In the genomic region with DNA sequence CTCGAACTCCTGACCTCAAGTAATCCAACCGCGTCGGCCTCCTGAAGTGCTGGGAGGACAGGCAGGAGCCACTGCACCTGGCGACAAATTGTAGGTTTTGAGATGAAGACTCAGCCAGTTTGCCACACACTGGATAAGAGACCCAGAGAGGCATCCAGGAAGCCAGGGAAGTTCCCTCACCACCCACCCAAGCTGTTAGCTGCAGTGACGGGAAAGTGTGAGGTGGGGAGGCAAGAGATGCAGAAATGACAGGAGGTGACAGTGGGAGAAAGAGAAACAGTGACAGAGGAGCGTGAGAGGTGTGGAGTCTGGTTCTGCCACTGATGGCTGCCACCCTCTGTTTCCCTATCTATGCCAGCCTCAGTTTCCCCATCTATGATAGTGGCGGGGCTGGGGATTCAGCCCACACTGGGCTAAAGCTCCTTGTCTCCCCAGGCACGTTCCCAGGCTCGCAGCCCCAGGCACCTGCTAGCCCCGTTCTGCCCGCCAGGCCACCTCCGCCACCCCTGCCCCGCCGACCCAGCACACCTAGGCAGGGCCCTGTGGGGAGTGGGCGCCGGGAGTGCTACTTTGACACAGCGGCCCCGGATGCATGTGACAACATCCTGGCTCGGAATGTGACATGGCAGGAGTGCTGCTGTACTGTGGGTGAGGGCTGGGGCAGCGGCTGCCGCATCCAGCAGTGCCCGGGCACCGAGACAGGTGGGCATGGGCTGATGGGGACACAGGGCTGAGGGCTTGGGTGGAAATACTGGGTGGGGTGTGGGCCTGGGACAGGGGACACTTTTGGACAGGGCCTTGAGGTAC, we compare ENCODE assay signal across 3 cellular contexts.
TF ChIP-seq lines count a peak whose summit lies in the region.

No MANE protein-coding gene starts in this region.

TF ChIP-seq in SK-N-SH, 30 proteins besides CTCF, POLR2A, EP300 and RAD21:
- TF ChIP-seq GATA2 (CRISPR knock-in tag; IDR thresholded peaks at IDR 0.05) = no peak
- TF ChIP-seq SMC3 (IDR thresholded peaks at IDR 0.05; ENCODE audit: low read depth, low read length) = no peak
- TF ChIP-seq FOSL2 (IDR thresholded peaks at IDR 0.05; ENCODE audit: borderline replicate concordance, low read depth) = no peak
- TF ChIP-seq, protein P1, sequence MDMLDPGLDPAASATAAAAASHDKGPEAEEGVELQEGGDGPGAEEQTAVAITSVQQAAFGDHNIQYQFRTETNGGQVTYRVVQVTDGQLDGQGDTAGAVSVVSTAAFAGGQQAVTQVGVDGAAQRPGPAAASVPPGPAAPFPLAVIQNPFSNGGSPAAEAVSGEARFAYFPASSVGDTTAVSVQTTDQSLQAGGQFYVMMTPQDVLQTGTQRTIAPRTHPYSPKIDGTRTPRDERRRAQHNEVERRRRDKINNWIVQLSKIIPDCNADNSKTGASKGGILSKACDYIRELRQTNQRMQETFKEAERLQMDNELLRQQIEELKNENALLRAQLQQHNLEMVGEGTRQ (IDR thresholded peaks at IDR 0.05; ENCODE audit: borderline replicate concordance, low read depth, low read length) = no peak
- TF ChIP-seq RCOR1 (IDR thresholded peaks at IDR 0.05; ENCODE audit: low read length) = no peak
- TF ChIP-seq, protein P2, sequence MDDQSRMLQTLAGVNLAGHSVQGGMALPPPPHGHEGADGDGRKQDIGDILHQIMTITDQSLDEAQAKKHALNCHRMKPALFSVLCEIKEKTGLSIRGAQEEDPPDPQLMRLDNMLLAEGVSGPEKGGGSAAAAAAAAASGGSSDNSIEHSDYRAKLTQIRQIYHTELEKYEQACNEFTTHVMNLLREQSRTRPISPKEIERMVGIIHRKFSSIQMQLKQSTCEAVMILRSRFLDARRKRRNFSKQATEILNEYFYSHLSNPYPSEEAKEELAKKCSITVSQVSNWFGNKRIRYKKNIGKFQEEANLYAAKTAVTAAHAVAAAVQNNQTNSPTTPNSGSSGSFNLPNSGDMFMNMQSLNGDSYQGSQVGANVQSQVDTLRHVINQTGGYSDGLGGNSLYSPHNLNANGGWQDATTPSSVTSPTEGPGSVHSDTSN (IDR thresholded peaks at IDR 0.05) = no peak
- TF ChIP-seq, protein P3, sequence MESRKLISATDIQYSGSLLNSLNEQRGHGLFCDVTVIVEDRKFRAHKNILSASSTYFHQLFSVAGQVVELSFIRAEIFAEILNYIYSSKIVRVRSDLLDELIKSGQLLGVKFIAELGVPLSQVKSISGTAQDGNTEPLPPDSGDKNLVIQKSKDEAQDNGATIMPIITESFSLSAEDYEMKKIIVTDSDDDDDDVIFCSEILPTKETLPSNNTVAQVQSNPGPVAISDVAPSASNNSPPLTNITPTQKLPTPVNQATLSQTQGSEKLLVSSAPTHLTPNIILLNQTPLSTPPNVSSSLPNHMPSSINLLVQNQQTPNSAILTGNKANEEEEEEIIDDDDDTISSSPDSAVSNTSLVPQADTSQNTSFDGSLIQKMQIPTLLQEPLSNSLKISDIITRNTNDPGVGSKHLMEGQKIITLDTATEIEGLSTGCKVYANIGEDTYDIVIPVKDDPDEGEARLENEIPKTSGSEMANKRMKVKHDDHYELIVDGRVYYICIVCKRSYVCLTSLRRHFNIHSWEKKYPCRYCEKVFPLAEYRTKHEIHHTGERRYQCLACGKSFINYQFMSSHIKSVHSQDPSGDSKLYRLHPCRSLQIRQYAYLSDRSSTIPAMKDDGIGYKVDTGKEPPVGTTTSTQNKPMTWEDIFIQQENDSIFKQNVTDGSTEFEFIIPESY (IDR thresholded peaks at IDR 0.05; ENCODE audit: borderline replicate concordance, low read depth) = no peak
- TF ChIP-seq, protein P4, sequence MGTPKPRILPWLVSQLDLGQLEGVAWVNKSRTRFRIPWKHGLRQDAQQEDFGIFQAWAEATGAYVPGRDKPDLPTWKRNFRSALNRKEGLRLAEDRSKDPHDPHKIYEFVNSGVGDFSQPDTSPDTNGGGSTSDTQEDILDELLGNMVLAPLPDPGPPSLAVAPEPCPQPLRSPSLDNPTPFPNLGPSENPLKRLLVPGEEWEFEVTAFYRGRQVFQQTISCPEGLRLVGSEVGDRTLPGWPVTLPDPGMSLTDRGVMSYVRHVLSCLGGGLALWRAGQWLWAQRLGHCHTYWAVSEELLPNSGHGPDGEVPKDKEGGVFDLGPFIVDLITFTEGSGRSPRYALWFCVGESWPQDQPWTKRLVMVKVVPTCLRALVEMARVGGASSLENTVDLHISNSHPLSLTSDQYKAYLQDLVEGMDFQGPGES (IDR thresholded peaks at IDR 0.05; ENCODE audit: low read depth, low read length) = no peak
- TF ChIP-seq POLR2AphosphoS5 (IDR thresholded peaks at IDR 0.05; ENCODE audit: low read depth, low read length) = no peak
- no peak for TF ChIP-seq FOXM1 (IDR thresholded peaks at IDR 0.05; ENCODE audit: low read depth)
- TF ChIP-seq TEAD4 (IDR thresholded peaks at IDR 0.05; ENCODE audit: borderline replicate concordance, insufficient read depth) = no peak
- TF ChIP-seq GABPA (IDR thresholded peaks at IDR 0.05; ENCODE audit: low read depth) = no peak
- no peak for TF ChIP-seq MXI1 (IDR thresholded peaks at IDR 0.05; ENCODE audit: low read depth, low read length)
- no peak for TF ChIP-seq YY1 (IDR thresholded peaks at IDR 0.05; ENCODE audit: low read depth)

TF ChIP-seq in SK-N-SH treated with all-trans-retinoic acid at 6 μM for 48 hours, 23 proteins besides CTCF, POLR2A, EP300 and RAD21 (continues in another document):
- TF ChIP-seq TOX (CRISPR knock-in tag; IDR thresholded peaks at IDR 0.05; ENCODE audit: borderline replicate concordance) = no peak
- TF ChIP-seq ZNF70 (CRISPR knock-in tag; IDR thresholded peaks at IDR 0.05) = no peak
- no peak for TF ChIP-seq RARB (CRISPR knock-in tag; IDR thresholded peaks at IDR 0.05)
- no peak for TF ChIP-seq ZNF8 (CRISPR knock-in tag; IDR thresholded peaks at IDR 0.05)
- TF ChIP-seq BACH2 (CRISPR knock-in tag; IDR thresholded peaks at IDR 0.05; ENCODE audit: borderline replicate concordance) = no peak
- TF ChIP-seq, protein P5, sequence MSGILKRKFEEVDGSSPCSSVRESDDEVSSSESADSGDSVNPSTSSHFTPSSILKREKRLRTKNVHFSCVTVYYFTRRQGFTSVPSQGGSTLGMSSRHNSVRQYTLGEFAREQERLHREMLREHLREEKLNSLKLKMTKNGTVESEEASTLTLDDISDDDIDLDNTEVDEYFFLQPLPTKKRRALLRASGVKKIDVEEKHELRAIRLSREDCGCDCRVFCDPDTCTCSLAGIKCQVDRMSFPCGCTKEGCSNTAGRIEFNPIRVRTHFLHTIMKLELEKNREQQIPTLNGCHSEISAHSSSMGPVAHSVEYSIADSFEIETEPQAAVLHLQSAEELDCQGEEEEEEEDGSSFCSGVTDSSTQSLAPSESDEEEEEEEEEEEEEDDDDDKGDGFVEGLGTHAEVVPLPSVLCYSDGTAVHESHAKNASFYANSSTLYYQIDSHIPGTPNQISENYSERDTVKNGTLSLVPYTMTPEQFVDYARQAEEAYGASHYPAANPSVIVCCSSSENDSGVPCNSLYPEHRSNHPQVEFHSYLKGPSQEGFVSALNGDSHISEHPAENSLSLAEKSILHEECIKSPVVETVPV (CRISPR knock-in tag; IDR thresholded peaks at IDR 0.05) = no peak
- no peak for TF ChIP-seq ESRRG (CRISPR knock-in tag; IDR thresholded peaks at IDR 0.05)
- TF ChIP-seq PPARA (CRISPR knock-in tag; IDR thresholded peaks at IDR 0.05; ENCODE audit: borderline replicate concordance) = no peak
- no peak for TF ChIP-seq ARNTL (CRISPR knock-in tag; IDR thresholded peaks at IDR 0.05; ENCODE audit: borderline replicate concordance, low read depth)
- TF ChIP-seq, protein P6, sequence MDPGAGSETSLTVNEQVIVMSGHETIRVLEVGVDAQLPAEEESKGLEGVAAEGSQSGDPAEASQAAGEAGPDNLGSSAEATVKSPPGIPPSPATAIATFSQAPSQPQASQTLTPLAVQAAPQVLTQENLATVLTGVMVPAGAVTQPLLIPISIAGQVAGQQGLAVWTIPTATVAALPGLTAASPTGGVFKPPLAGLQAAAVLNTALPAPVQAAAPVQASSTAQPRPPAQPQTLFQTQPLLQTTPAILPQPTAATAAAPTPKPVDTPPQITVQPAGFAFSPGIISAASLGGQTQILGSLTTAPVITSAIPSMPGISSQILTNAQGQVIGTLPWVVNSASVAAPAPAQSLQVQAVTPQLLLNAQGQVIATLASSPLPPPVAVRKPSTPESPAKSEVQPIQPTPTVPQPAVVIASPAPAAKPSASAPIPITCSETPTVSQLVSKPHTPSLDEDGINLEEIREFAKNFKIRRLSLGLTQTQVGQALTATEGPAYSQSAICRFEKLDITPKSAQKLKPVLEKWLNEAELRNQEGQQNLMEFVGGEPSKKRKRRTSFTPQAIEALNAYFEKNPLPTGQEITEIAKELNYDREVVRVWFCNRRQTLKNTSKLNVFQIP (CRISPR knock-in tag; IDR thresholded peaks at IDR 0.05; ENCODE audit: borderline replicate concordance, low read depth) = no peak
- TF ChIP-seq ZC3H10 (CRISPR knock-in tag; IDR thresholded peaks at IDR 0.05) = no peak
- no peak for TF ChIP-seq CSDC2 (CRISPR knock-in tag; IDR thresholded peaks at IDR 0.05)
- TF ChIP-seq, protein P7, sequence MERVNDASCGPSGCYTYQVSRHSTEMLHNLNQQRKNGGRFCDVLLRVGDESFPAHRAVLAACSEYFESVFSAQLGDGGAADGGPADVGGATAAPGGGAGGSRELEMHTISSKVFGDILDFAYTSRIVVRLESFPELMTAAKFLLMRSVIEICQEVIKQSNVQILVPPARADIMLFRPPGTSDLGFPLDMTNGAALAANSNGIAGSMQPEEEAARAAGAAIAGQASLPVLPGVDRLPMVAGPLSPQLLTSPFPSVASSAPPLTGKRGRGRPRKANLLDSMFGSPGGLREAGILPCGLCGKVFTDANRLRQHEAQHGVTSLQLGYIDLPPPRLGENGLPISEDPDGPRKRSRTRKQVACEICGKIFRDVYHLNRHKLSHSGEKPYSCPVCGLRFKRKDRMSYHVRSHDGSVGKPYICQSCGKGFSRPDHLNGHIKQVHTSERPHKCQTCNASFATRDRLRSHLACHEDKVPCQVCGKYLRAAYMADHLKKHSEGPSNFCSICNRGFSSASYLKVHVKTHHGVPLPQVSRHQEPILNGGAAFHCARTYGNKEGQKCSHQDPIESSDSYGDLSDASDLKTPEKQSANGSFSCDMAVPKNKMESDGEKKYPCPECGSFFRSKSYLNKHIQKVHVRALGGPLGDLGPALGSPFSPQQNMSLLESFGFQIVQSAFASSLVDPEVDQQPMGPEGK (CRISPR knock-in tag; IDR thresholded peaks at IDR 0.05; ENCODE audit: borderline replicate concordance) = no peak
- TF ChIP-seq OSR1 (CRISPR knock-in tag; IDR thresholded peaks at IDR 0.05) = no peak
- no peak for TF ChIP-seq ISL1 (CRISPR knock-in tag; IDR thresholded peaks at IDR 0.05)
- no peak for TF ChIP-seq ZFP3 (CRISPR knock-in tag; IDR thresholded peaks at IDR 0.05)

TF ChIP-seq in HepG2, 621 proteins besides CTCF, POLR2A, EP300 and RAD21:
- TF ChIP-seq HNRNPL (IDR thresholded peaks at IDR 0.05; ENCODE audit: low read depth, low read length) (peak; percentile 88), SPEN (CRISPR knock-in tag; IDR thresholded peaks at IDR 0.05; ENCODE audit: low read depth) (no peak)
